8 cellular contexts compared by ENCODE assay signal in the genomic region with DNA sequence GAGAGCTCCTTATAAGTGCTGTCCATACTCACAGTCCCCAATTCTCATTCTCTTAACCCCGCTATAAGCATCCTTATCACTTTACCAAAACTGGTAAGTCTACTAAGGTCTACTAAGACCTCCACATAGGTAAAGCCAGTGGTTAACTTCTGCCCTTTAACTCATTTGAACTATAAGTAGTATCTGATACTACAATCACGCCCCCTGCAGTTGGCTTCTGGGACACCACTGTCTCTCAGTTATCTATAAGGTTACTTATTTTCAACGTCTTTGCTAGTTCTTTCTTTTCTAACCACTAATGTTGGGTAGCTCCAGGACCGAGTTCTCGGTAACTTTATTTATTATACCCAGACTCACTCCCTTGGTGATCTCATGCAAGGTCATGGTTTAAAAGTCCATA.
DNase-seq lines count a peak whose midpoint lies in the region; ATAC-seq, FAIRE-seq and TF ChIP-seq lines count a peak whose summit lies in the region.

No MANE protein-coding gene starts in this region.

- H3K4me3 ChIP-seq in A549 (no peak overlapping the region), stomach (no peak overlapping the region)

- DNase-seq in A549 (ENCODE audit: low read depth in 1 of 2, low spot score in 1 of 2) (peak in 1 of 2 experiments; percentile 11), GM13977 (ENCODE audit: low spot score) (no peak), RPMI7951 (ENCODE audit: low read depth) (peak; percentile 33), endothelial cell (ENCODE audit: low spot score) (peak; percentile 53), stomach (no peak), NCI-H446 treated with DMSO at 0.1 percent for 48 hours (lab: John Stamatoyannopoulos, UW) (no peak), omental fat pad (ENCODE audit: low spot score) (no peak)
- peak; percentile 41 for DNase-seq in stimulated activated CD4-positive, alpha-beta T cell treated with anti-CD3 and anti-CD28 coated beads, Interleukin-4, amount 100 ng/mL, for 24 hours

- no peaks in the 10 kb centered on the region for H3K9me3 ChIP-seq in A549
- no peaks in the 10 kb centered on the region for H3K9me3 ChIP-seq in stomach

- no peak for TF ChIP-seq RAD21 in A549 (conservative IDR thresholded peaks at IDR 0.05 in 1 of 2, IDR thresholded peaks at IDR 0.05 in 1 of 2)

- TF ChIP-seq CTCF in A549 (IDR thresholded peaks at IDR 0.05) (0 out of 3 replicates have a peak, but pooled peaks have one; percentile 20), GM13977 (IDR thresholded peaks at IDR 0.05; ENCODE audit: extremely low read depth, insufficient read depth, missing control alignments) (peak; percentile 26), endothelial cell (IDR thresholded peaks at IDR 0.05; ENCODE audit: unreplicated experiment) (peak; percentile 83), stomach (IDR thresholded peaks at IDR 0.05) (no peak), omental fat pad (IDR thresholded peaks at IDR 0.05) (no peak)

- CTCF ChIA-PET in A549 (lab: Yijun Ruan, JAX): interaction anchor here (1.0 kb wide), 1 partner anchor 66 kb away, joined by 3 read pairs; no protein-coding TSS in a partner anchor

- intact Hi-C loops in stomach (cut with DNase I; ENCODE audit: low total_unique reads): no loop called here

- no peak overlapping the region for H3K27ac Mint-ChIP-seq in endothelial cell (ENCODE audit: unreplicated experiment)

- no peaks in the 10 kb centered on the region for H3K4me1 Mint-ChIP-seq in endothelial cell (ENCODE audit: unreplicated experiment)

- H3K4me2 ChIP-seq in A549: no peak overlapping the region

- in situ Hi-C loops in GM13977 (cut with MboI; ENCODE audit: low pct_unique_long_range_greater_than_20kb, low sequenced_read_pairs, unreplicated experiment): no loop called here

- 78% methylated on average over 5 of the region's 5 CpGs for WGBS in A549 (ENCODE audit: missing lambda C conversion rate)
- 81 to 85% (median 83%) methylated on average over 5 of the region's 5 CpGs for WGBS in stomach, 5 donors

- TF ChIP-seq EP300 in A549 (IDR thresholded peaks at IDR 0.05) (no peak), stomach (IDR thresholded peaks at IDR 0.05) (no peak)

- ATAC-seq in A549 (no peak), omental fat pad (ENCODE audit: low FRiP score) (no peak)

- FAIRE-seq in A549 (lab: Jason Lieb, UNC): no peak

- peaks cover 16% of the 10 kb centered on the region for H3K36me3 Mint-ChIP-seq in endothelial cell (ENCODE audit: low read depth, unreplicated experiment)

- H3K9me3 Mint-ChIP-seq in endothelial cell (ENCODE audit: unreplicated experiment): no peaks in the 10 kb centered on the region

- H3K4me3 Mint-ChIP-seq in endothelial cell (ENCODE audit: unreplicated experiment): no peak overlapping the region

- H3K4me1 ChIP-seq in A549 (no peaks in the 10 kb centered on the region), stomach (peaks cover 0 to 7% (median 0%) of the 10 kb centered on the region in 4 donors)

- H3K27ac ChIP-seq in A549 (no peak overlapping the region), stomach (no peak overlapping the region)

- POLR2A ChIA-PET in A549 (lab: Yijun Ruan, JAX): no interaction called here

- no peaks in the 10 kb centered on the region for H3K36me3 ChIP-seq in stomach

- TF ChIP-seq POLR2A in A549 (IDR thresholded peaks at IDR 0.05; ENCODE audit: low read length) (no peak), stomach (IDR thresholded peaks at IDR 0.05) (no peak)

- H3K27me3 ChIP-seq in stomach: no peaks in the 10 kb centered on the region

- peaks cover 4% of the 10 kb centered on the region for H3K27me3 Mint-ChIP-seq in endothelial cell (ENCODE audit: unreplicated experiment)

TF ChIP-seq in A549, 52 proteins besides CTCF, POLR2A, EP300 and RAD21:
- TF ChIP-seq BHLHE40 (IDR thresholded peaks at IDR 0.05; ENCODE audit: low read depth, low read length): no peak
- TF ChIP-seq HOXA7 (CRISPR knock-in tag; IDR thresholded peaks at IDR 0.05): no peak
- TF ChIP-seq, protein P1, sequence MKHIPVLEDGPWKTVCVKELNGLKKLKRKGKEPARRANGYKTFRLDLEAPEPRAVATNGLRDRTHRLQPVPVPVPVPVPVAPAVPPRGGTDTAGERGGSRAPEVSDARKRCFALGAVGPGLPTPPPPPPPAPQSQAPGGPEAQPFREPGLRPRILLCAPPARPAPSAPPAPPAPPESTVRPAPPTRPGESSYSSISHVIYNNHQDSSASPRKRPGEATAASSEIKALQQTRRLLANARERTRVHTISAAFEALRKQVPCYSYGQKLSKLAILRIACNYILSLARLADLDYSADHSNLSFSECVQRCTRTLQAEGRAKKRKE (CRISPR knock-in tag; IDR thresholded peaks at IDR 0.05; ENCODE audit: low read depth): no peak
- TF ChIP-seq ZC3H11A (IDR thresholded peaks at IDR 0.05): no peak
- no peak for TF ChIP-seq RCOR1 (IDR thresholded peaks at IDR 0.05; ENCODE audit: low read depth, low read length)
- TF ChIP-seq, protein P2, sequence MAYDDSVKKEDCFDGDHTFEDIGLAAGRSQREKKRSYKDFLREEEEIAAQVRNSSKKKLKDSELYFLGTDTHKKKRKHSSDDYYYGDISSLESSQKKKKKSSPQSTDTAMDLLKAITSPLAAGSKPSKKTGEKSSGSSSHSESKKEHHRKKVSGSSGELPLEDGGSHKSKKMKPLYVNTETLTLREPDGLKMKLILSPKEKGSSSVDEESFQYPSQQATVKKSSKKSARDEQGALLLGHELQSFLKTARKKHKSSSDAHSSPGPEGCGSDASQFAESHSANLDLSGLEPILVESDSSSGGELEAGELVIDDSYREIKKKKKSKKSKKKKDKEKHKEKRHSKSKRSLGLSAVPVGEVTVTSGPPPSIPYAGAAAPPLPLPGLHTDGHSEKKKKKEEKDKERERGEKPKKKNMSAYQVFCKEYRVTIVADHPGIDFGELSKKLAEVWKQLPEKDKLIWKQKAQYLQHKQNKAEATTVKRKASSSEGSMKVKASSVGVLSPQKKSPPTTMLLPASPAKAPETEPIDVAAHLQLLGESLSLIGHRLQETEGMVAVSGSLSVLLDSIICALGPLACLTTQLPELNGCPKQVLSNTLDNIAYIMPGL (CRISPR knock-in tag; IDR thresholded peaks at IDR 0.05; ENCODE audit: borderline replicate concordance): no peak
- no peak for TF ChIP-seq MYC (IDR thresholded peaks at IDR 0.05; ENCODE audit: borderline replicate concordance, low read length)
- no peak for TF ChIP-seq ZNF302 (CRISPR knock-in tag; IDR thresholded peaks at IDR 0.05)

Comparison
In these comparisons a context has a peak if more than half of its experiments do, and no peak if none do; other contexts are left out.
1. DNase-seq: peak in RPMI7951 (single experiment), endothelial cell (single experiment) and stimulated activated CD4-positive, alpha-beta T cell treated with anti-CD3 and anti-CD28 coated beads, Interleukin-4, amount 100 ng/mL, for 24 hours (single experiment); none in GM13977 (single experiment), stomach (single experiment), NCI-H446 treated with DMSO at 0.1 percent for 48 hours (single experiment) and omental fat pad (single experiment).
2. CTCF ChIP-seq: peak in A549 (single experiment), GM13977 (single experiment) and endothelial cell (single experiment); none in stomach (0 of 7) and omental fat pad (0 of 3).